In genomic region chr6:3162565-3163247, GRCh38 we compare ENCODE assay signal across 8 cellular contexts. TPM values are rescaled to one million over a fixed set of nuclear protein-coding genes. Genes with fewer than 3 reads are reported as not detected.
DNase-seq lines count a peak whose midpoint lies in the region; ATAC-seq and TF ChIP-seq lines count a peak whose summit lies in the region.

No MANE protein-coding gene starts in this region.

- H3K36me3 ChIP-seq in RWPE2 (ENCODE audit: low read depth) (no peaks in the 10 kb centered on the region), neural cell (ENCODE audit: insufficient read depth, low read length) (no peaks in the 10 kb centered on the region), tibial artery (no peaks in the 10 kb centered on the region)

- H3K27me3 ChIP-seq in RWPE2 (ENCODE audit: insufficient read depth, poor library complexity, severe bottlenecking) = no peaks in the 10 kb centered on the region
- no peaks in the 10 kb centered on the region for H3K27me3 ChIP-seq in neural cell (ENCODE audit: insufficient read depth, low read depth, low read length)
- no peaks in the 10 kb centered on the region for H3K27me3 ChIP-seq in tibial artery

- H3K4me3 ChIP-seq in Jurkat, Clone E6-1 (ENCODE audit: low read length) = peak overlapping the region; percentile 60
- peak overlapping the region; percentile 51 for H3K4me3 ChIP-seq in RWPE2 (ENCODE audit: severe bottlenecking)
- peak overlapping the region; percentile 90 for H3K4me3 ChIP-seq in neural cell (ENCODE audit: low read length)
- H3K4me3 ChIP-seq in tibial artery = peak overlapping the region; percentile 72 to 76

- H3K79me2 ChIP-seq in neural cell (replicated peaks; ENCODE audit: insufficient read depth, low read length) = peaks cover 23% of the 10 kb centered on the region

- peak; percentile 40 for TF ChIP-seq EP300 in neural cell (conservative IDR thresholded peaks at IDR 0.05; ENCODE audit: poor library complexity, severe bottlenecking)

- ATAC-seq in GM21576 (IDR thresholded peaks at IDR 0.05; ENCODE audit: unreplicated experiment) (peak; percentile 61), RWPE2 (ENCODE audit: low read depth) (peak; percentile 85)

- intact Hi-C loops in tibial artery (cut with DNase I; ENCODE audit: low total_unique reads) = no loop called here

- no peaks in the 10 kb centered on the region for H4K20me1 ChIP-seq in neural cell (ENCODE audit: insufficient read depth)

- peak overlapping the region; percentile 94 for H3K9ac ChIP-seq in neural cell (ENCODE audit: low read length)

- H3F3A ChIP-seq in neural cell (ENCODE audit: insufficient read depth, low read length, poor library complexity, severe bottlenecking) = no peaks in the 10 kb centered on the region

- peak; percentile 55 for TF ChIP-seq RAD21 in neural cell (conservative IDR thresholded peaks at IDR 0.05)

- H3K4me1 ChIP-seq in RWPE2 (ENCODE audit: insufficient read depth, poor library complexity, severe bottlenecking) (peaks cover 11% of the 10 kb centered on the region), tibial artery (peaks cover 0 to 9% (median 6%) of the 10 kb centered on the region in 4 donors)

- DNase-seq in DMS79 treated with DMSO at 0.1 percent for 48 hours (lab: John Stamatoyannopoulos, UW) (peak; percentile 41), RWPE2 (ENCODE audit: low spot score) (no peak), activated gamma-delta T cell treated with Interleukin-2 at 50 U/mL for 16 hours (peak; percentile 51), foreskin melanocyte (peak; percentile 74), tibial artery (peak; percentile 72 to 87)
- DNase-seq in Jurkat, Clone E6-1 (ENCODE audit: low read depth, low spot score) = no peak

- TF ChIP-seq CTCF in RWPE2 (IDR thresholded peaks at IDR 0.05; ENCODE audit: poor library complexity, severe bottlenecking) = no peak
- TF ChIP-seq CTCF in neural cell (IDR thresholded peaks at IDR 0.05; ENCODE audit: poor library complexity, severe bottlenecking) = peak; percentile 63
- peak in 1 of 2 experiments; percentile 9 for TF ChIP-seq CTCF in tibial artery (IDR thresholded peaks at IDR 0.05)

- no peaks in the 10 kb centered on the region for H3K9me2 ChIP-seq in neural cell (ENCODE audit: insufficient read depth, low read length)

- H3K27ac ChIP-seq in RWPE2 (ENCODE audit: poor library complexity, severe bottlenecking) = peak overlapping the region; percentile 40
- peak overlapping the region; percentile 84 for H3K27ac ChIP-seq in neural cell (ENCODE audit: low read length)
- H3K27ac ChIP-seq in tibial artery = peak overlapping the region; percentile 91 to 97

- H2AFZ ChIP-seq in neural cell (ENCODE audit: low read depth, low read length) = peak overlapping the region; percentile 69

- H3K9me3 ChIP-seq in RWPE2 (ENCODE audit: severe bottlenecking) = no peaks in the 10 kb centered on the region
- no peaks in the 10 kb centered on the region for H3K9me3 ChIP-seq in neural cell (ENCODE audit: low read length)
- H3K9me3 ChIP-seq in tibial artery = no peaks in the 10 kb centered on the region

- no peak overlapping the region for H3K4me2 ChIP-seq in neural cell (ENCODE audit: low read length)

TF ChIP-seq in neural cell, 6 proteins besides CTCF, POLR2A, EP300 and RAD21:
- TF ChIP-seq MXI1 (conservative IDR thresholded peaks at IDR 0.05; ENCODE audit: poor library complexity, severe bottlenecking) (peak; percentile 86), TAF1 (IDR thresholded peaks at IDR 0.05; ENCODE audit: low read depth) (peak; percentile 74), EZH2 (IDR thresholded peaks at IDR 0.05; ENCODE audit: borderline replicate concordance, insufficient read depth, low read length, poor library complexity, severe bottlenecking) (no peak), REST (IDR thresholded peaks at IDR 0.05; ENCODE audit: borderline replicate concordance) (peak; percentile 89), POLR2AphosphoS5 (IDR thresholded peaks at IDR 0.05) (peak; percentile 74), SMC3 (conservative IDR thresholded peaks at IDR 0.05; ENCODE audit: poor library complexity) (peak; percentile 62)
TF ChIP-seq in neural cell: peak in this region for 5.

RNA-seq across cellular contexts. Expression of gene TUBB2A, which starts 5.4 kb away (rescaled TPM):
- polyA plus RNA-seq in Jurkat, Clone E6-1 (2012; ENCODE audit: insufficient read depth, insufficient read length) = 32.6 TPM
- 1,088 and 1,361 TPM in 2 replicates for polyA plus RNA-seq in neural cell
- 668 and 697 TPM in 2 replicates for polyA minus RNA-seq in neural cell

RNA-seq across cellular contexts. Expression of gene BPHL, which starts 44.2 kb away (rescaled TPM):
- 43.2 TPM for polyA plus RNA-seq in Jurkat, Clone E6-1 (2012; ENCODE audit: insufficient read depth, insufficient read length)
- 74.9 and 85.8 TPM in 2 replicates for polyA plus RNA-seq in neural cell
- 34.6 and 36.8 TPM in 2 replicates for polyA minus RNA-seq in neural cell

Comparison
In these comparisons a context has a peak if more than half of its experiments do, and no peak if none do; other contexts are left out.
1. DNase-seq: peak in DMS79 treated with DMSO at 0.1 percent for 48 hours (single experiment), activated gamma-delta T cell treated with Interleukin-2 at 50 U/mL for 16 hours (single experiment), foreskin melanocyte (single experiment) and tibial artery (2 of 2); none in Jurkat, Clone E6-1 (single experiment) and RWPE2 (single experiment).
2. H3K27ac ChIP-seq: peak in every context shown above with its lines; median percentile 94 in tibial artery; 84 in neural cell; 40 in RWPE2.
3. Peak in every context shown above with its lines, with median percentiles within 50 percentile points of each other: H3K4me3 ChIP-seq.